Comparison of ENCODE assay signal across 24 cellular contexts in the genomic region with DNA sequence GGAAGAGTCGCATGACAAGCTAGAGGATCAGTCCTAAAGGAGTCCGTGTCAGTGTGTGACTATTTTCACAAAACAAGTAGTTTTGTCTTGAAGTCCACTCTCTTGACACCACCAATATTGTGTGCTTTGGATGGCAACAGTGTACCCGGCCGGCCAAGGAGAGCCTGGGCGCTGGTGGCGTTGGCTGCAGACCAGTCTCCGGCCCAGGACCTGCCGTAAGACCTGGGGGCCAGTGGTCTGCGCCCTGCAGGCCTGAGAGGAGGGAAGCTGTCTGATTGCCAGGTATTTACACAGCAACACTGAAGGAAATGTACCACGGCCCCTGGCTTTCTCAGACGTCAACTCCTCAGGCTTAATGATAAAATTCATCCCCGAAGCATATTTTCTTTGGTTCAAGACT.
"Had no signal": no experiment of that assay in that cellular context is flagged by ENCODE, and none has a peak within 500 bp of the region (broad histone marks: within the 10 kb centered on the region; RNA-seq: fewer than 3 reads in every experiment).

No MANE protein-coding gene starts in this region.

- H3K36me3 ChIP-seq: esophagus muscularis mucosa, gastroesophageal sphincter, heart right ventricle, lower lobe of right lung, neutrophil, prostate gland, right atrium auricular region, stomach, thyroid gland, upper lobe of left lung had no signal

- H3K27ac ChIP-seq: esophagus muscularis mucosa, foreskin keratinocyte, gastroesophageal sphincter, heart right ventricle, lower lobe of right lung, neutrophil, prostate gland, right atrium auricular region, stomach, thyroid gland, upper lobe of left lung had no signal

- H3K27me3 ChIP-seq: foreskin keratinocyte, neutrophil, right atrium auricular region, thyroid gland, upper lobe of left lung had no signal

- H3K4me3 ChIP-seq: esophagus muscularis mucosa, gastroesophageal sphincter, heart right ventricle, lower lobe of right lung, prostate gland, right atrium auricular region, stomach, thyroid gland, upper lobe of left lung had no signal

- H3K9me3 Mint-ChIP-seq: stimulated activated effector memory CD8-positive, alpha-beta T cell treated with anti-CD3 and anti-CD28 coated beads, Interleukin-12 subunit alpha, Interleukin-12 subunit beta, amount 100 ng/mL, for 72 hours had no signal

- H3K27ac Mint-ChIP-seq: endodermal cell; natural killer cell; stimulated activated effector memory CD8-positive, alpha-beta T cell treated with anti-CD3 and anti-CD28 coated beads, Interleukin-12 subunit alpha, Interleukin-12 subunit beta, amount 100 ng/mL, for 72 hours had no signal

- H3K4me1 Mint-ChIP-seq: natural killer cell; stimulated activated effector memory CD8-positive, alpha-beta T cell treated with anti-CD3 and anti-CD28 coated beads, Interleukin-12 subunit alpha, Interleukin-12 subunit beta, amount 100 ng/mL, for 72 hours had no signal

- H3K9me3 ChIP-seq: esophagus muscularis mucosa, gastroesophageal sphincter, heart right ventricle, lower lobe of right lung, neutrophil, prostate gland, right atrium auricular region, stomach, thyroid gland, upper lobe of left lung had no signal

- DNase-seq: central memory CD4-positive, alpha-beta T cell; dorsolateral prefrontal cortex; effector CD8-positive, alpha-beta T cell; endodermal cell; foreskin keratinocyte; glutamatergic neuron; heart right ventricle; hippocampal formation; left ventricle myocardium superior; lower lobe of right lung; natural killer cell; stimulated activated CD4-positive, alpha-beta T cell treated with anti-CD3 and anti-CD28 coated beads, Interleukin-2, amount 100 ng/mL, for 24 hours; stimulated activated CD4-positive, alpha-beta T cell treated with anti-CD3 and anti-CD28 coated beads, Interleukin-4, amount 100 ng/mL, for 24 hours; stimulated activated naive CD4-positive, alpha-beta T cell treated with Interleukin-2 at 50 U/mL for 16 hours; stomach; thyroid gland; upper lobe of left lung had no signal

- ATAC-seq: foreskin keratinocyte; gastroesophageal sphincter; heart right ventricle; left ventricle myocardium superior; lower lobe of right lung; natural killer cell; sciatic nerve; stimulated activated effector memory CD8-positive, alpha-beta T cell treated with anti-CD3 and anti-CD28 coated beads, Interleukin-12 subunit alpha, Interleukin-12 subunit beta, amount 100 ng/mL, for 72 hours had no signal

- H3K4me1 ChIP-seq: esophagus muscularis mucosa, foreskin keratinocyte, gastroesophageal sphincter, heart right ventricle, lower lobe of right lung, prostate gland, right atrium auricular region, stomach, thyroid gland, upper lobe of left lung had no signal

- H3K4me3 Mint-ChIP-seq: endodermal cell; natural killer cell; stimulated activated effector memory CD8-positive, alpha-beta T cell treated with anti-CD3 and anti-CD28 coated beads, Interleukin-12 subunit alpha, Interleukin-12 subunit beta, amount 100 ng/mL, for 72 hours had no signal

- H3K36me3 Mint-ChIP-seq: natural killer cell; stimulated activated effector memory CD8-positive, alpha-beta T cell treated with anti-CD3 and anti-CD28 coated beads, Interleukin-12 subunit alpha, Interleukin-12 subunit beta, amount 100 ng/mL, for 72 hours had no signal
